In genomic region chr7:24869572-24869971, GRCh38 we compare ENCODE assay signal across 20 cellular contexts.
A peak's percentile ranks its signal among the peaks of the same experiment; 100 is the strongest.
DNase-seq lines count a peak whose midpoint lies in the region; TF ChIP-seq lines count a peak whose summit lies in the region.
"Had no signal": no experiment of that assay in that cellular context is flagged by ENCODE, and none has a peak within 500 bp of the region (broad histone marks: within the 10 kb centered on the region; RNA-seq: fewer than 3 reads in every experiment).

No MANE protein-coding gene starts in this region.

- peaks cover 63% of the 10 kb centered on the region for H3K36me3 Mint-ChIP-seq in activated naive CD8-positive, alpha-beta T cell treated with anti-CD3 and anti-CD28 coated beads for 36 hours

- peaks cover 6% of the 10 kb centered on the region; the same call in 1 of the 2 replicates for H3K36me3 ChIP-seq in SJSA1
- H3K36me3 ChIP-seq: neural progenitor cell, uterus had no signal

- peaks cover 27% of the 10 kb centered on the region for H3K4me1 ChIP-seq in SJSA1 (replicated peaks)
- H3K4me1 ChIP-seq: uterus had no signal

- no peak overlapping the region for H3K4me3 Mint-ChIP-seq in activated naive CD8-positive, alpha-beta T cell treated with anti-CD3 and anti-CD28 coated beads for 36 hours
- H3K4me3 Mint-ChIP-seq: activated naive CD4-positive, alpha-beta T cell treated with anti-CD3 and anti-CD28 coated beads, Interleukin-2, amount 50 U/mL, for 24 hours; CD8-positive, alpha-beta memory T cell; neural progenitor cell had no signal

- peaks cover 32% of the 10 kb centered on the region for H3K4me1 Mint-ChIP-seq in activated naive CD8-positive, alpha-beta T cell treated with anti-CD3 and anti-CD28 coated beads for 36 hours

- in situ Hi-C loops in GM13977 (cut with MboI; ENCODE audit: low pct_unique_long_range_greater_than_20kb, low sequenced_read_pairs, unreplicated experiment), result no loop called here

- no peaks in the 10 kb centered on the region for H3K9me3 ChIP-seq in SJSA1 (replicated peaks)
- H3K9me3 ChIP-seq: uterus had no signal

- TF ChIP-seq CTCF in GM13977 (IDR thresholded peaks at IDR 0.05; ENCODE audit: extremely low read depth, insufficient read depth, missing control alignments), result no peak

- H3K27me3 ChIP-seq in SJSA1 (replicated peaks), result no peaks in the 10 kb centered on the region
- H3K27me3 ChIP-seq: neural progenitor cell, uterus had no signal

- H3K27ac ChIP-seq in SJSA1, result no peak overlapping the region
- H3K27ac ChIP-seq: neural progenitor cell, uterus had no signal

- no peak overlapping the region for H3K4me3 ChIP-seq in SJSA1
- H3K4me3 ChIP-seq: neural progenitor cell, uterus had no signal

- DNase-seq in Daoy (ENCODE audit: low read depth) (peak; percentile 70), HK-2 (ENCODE audit: unreplicated experiment) (peak; percentile 34), SJSA1 (ENCODE audit: low read depth in 1 of 2, low spot score in 2 of 2) (peak; percentile 64 to 72), iris pigment epithelial cell (ENCODE audit: low read depth) (peak; percentile 34), Kasumi-1 (lab: John Stamatoyannopoulos, UW) (no peak), GM13977 (ENCODE audit: low spot score) (no peak)
- no peak for DNase-seq in activated naive CD8-positive, alpha-beta T cell treated with anti-CD3 and anti-CD28 coated beads for 36 hours
- DNase-seq: aorta; CD8-positive, alpha-beta memory T cell; effector CD8-positive, alpha-beta T cell; foreskin melanocyte; hypothalamus; MM.1S; NCI-H1436 treated with DMSO at 0.1 percent for 48 hours; NCI-H2171 treated with DMSO at 0.1 percent for 48 hours; NCI-H526 treated with DMSO at 0.1 percent for 48 hours; T-helper 1 cell; uterus had no signal

- no peak overlapping the region for H3K27ac Mint-ChIP-seq in activated naive CD8-positive, alpha-beta T cell treated with anti-CD3 and anti-CD28 coated beads for 36 hours
- H3K27ac Mint-ChIP-seq: activated naive CD4-positive, alpha-beta T cell treated with anti-CD3 and anti-CD28 coated beads, Interleukin-2, amount 50 U/mL, for 24 hours; neural progenitor cell had no signal

- H3K27me3 Mint-ChIP-seq in activated naive CD8-positive, alpha-beta T cell treated with anti-CD3 and anti-CD28 coated beads for 36 hours, result no peaks in the 10 kb centered on the region
- H3K27me3 Mint-ChIP-seq: activated naive CD4-positive, alpha-beta T cell treated with anti-CD3 and anti-CD28 coated beads, Interleukin-2, amount 50 U/mL, for 24 hours; CD8-positive, alpha-beta memory T cell had no signal

- H3K9me3 Mint-ChIP-seq in activated naive CD8-positive, alpha-beta T cell treated with anti-CD3 and anti-CD28 coated beads for 36 hours, result peaks cover 5% of the 10 kb centered on the region
- H3K9me3 Mint-ChIP-seq: activated naive CD4-positive, alpha-beta T cell treated with anti-CD3 and anti-CD28 coated beads, Interleukin-2, amount 50 U/mL, for 24 hours; CD8-positive, alpha-beta memory T cell; neural progenitor cell had no signal

Comparison
In these comparisons a context has a peak if more than half of its experiments do, and no peak if none do; other contexts are left out.
1. DNase-seq: peak in Daoy (single experiment), HK-2 (single experiment), SJSA1 (2 of 2) and iris pigment epithelial cell (single experiment); none in activated naive CD8-positive, alpha-beta T cell treated with anti-CD3 and anti-CD28 coated beads for 36 hours (single experiment), Kasumi-1 (0 of 2) and GM13977 (single experiment).